20 cellular contexts compared by ENCODE assay signal in genomic region chr9:133576591-133577462, GRCh38. TPM values are rescaled to one million over a fixed set of nuclear protein-coding genes. Genes with fewer than 3 reads are reported as not detected.
DNase-seq lines count a peak whose midpoint lies in the region; ATAC-seq and TF ChIP-seq lines count a peak whose summit lies in the region.
"Had no signal": no experiment of that assay in that cellular context is flagged by ENCODE, and none has a peak within 500 bp of the region (broad histone marks: within the 10 kb centered on the region; RNA-seq: fewer than 3 reads in every experiment).

No MANE protein-coding gene starts in this region.

- peaks cover 51% of the 10 kb centered on the region for H3K4me1 Mint-ChIP-seq in neural progenitor cell

- ATAC-seq in IMR-90 (ENCODE audit: low read depth) (no peak), HG03280 (IDR thresholded peaks at IDR 0.05; ENCODE audit: unreplicated experiment) (no peak)

- no peak overlapping the region for H2BK5ac ChIP-seq in IMR-90 (ENCODE audit: low read depth, low read length, poor library complexity, severe bottlenecking)

- in situ Hi-C loops in IMR-90 (cut with MboI; ENCODE audit: low sequenced_read_pairs), result no loop called here

- H3K79me2 ChIP-seq in fibroblast of lung (ENCODE audit: control insufficient read depth, insufficient read depth, low read length), result no peaks in the 10 kb centered on the region
- H3K79me2 ChIP-seq in neural progenitor cell (ENCODE audit: low read depth), result no peaks in the 10 kb centered on the region

- peaks cover 6% of the 10 kb centered on the region for H3K27me3 Mint-ChIP-seq in neural progenitor cell (ENCODE audit: insufficient read depth, low read depth)

- H3K9me1 ChIP-seq in IMR-90 (ENCODE audit: insufficient read depth, low read length), result no peaks in the 10 kb centered on the region

- TF ChIP-seq CTCF in IMR-90 (conservative IDR thresholded peaks at IDR 0.05; ENCODE audit: low read depth, low read length) (no peak), fibroblast of lung (conservative IDR thresholded peaks at IDR 0.05 in 1 of 2, IDR thresholded peaks at IDR 0.05 in 1 of 2; ENCODE audit: low read depth in 1 of 2, low read length in 2 of 2) (no peak), neural progenitor cell (IDR thresholded peaks at IDR 0.05) (no peak), Peyer's patch (IDR thresholded peaks at IDR 0.05) (no peak)

- H3K14ac ChIP-seq in IMR-90 (replicated peaks; ENCODE audit: low read depth, low read length), result no peak overlapping the region

- POLR2A ChIA-PET in IMR-90 (lab: Charles Lee; ENCODE audit: unreplicated experiment), result no interaction called here

- TF ChIP-seq POLR2A in IMR-90 (IDR thresholded peaks at IDR 0.05; ENCODE audit: low read depth, low read length), result no peak
- TF ChIP-seq POLR2A in Peyer's patch (IDR thresholded peaks at IDR 0.05), result no peak

- H3K4me1 ChIP-seq in IMR-90 (ENCODE audit: control insufficient read depth, insufficient read depth, low read length), result peaks cover 2% of the 10 kb centered on the region; the same call in 1 of the 2 replicates
- H3K4me1 ChIP-seq in fibroblast of lung (ENCODE audit: control insufficient read depth, extremely low read depth, insufficient read depth, low read length), result no peaks in the 10 kb centered on the region
- H3K4me1 ChIP-seq in neural progenitor cell, result peaks cover 21% of the 10 kb centered on the region
- peaks cover 0 to 4% (median 0%) of the 10 kb centered on the region in 4 donors for H3K4me1 ChIP-seq in Peyer's patch

- no TSS peak for BruUV-seq in IMR-90 (replicated peaks; lab: Mats Ljungman, UMichigan)

- H3K9me3 Mint-ChIP-seq in neural progenitor cell, result no peaks in the 10 kb centered on the region

- 80% methylated on average over 3 of the region's 30 CpGs; no CpG with 5 or more reads in 1 of the 2 experiments for WGBS in IMR-90 (ENCODE audit: extremely low coverage in 2 of 2, insufficient read length in 1 of 2), 2 experiments

- no peak overlapping the region for H2BK120ac ChIP-seq in IMR-90 (ENCODE audit: low read depth, low read length)

- H3K27ac ChIP-seq in IMR-90 (ENCODE audit: insufficient read depth, low read length) (no peak overlapping the region), fibroblast of lung (ENCODE audit: insufficient read depth, low read length) (no peak overlapping the region), neural progenitor cell (no peak overlapping the region), Peyer's patch (peak overlapping the region in 1 of 4 donors; percentile 4)
- H3K27ac ChIP-seq: sigmoid colon had no signal

- H3K9ac ChIP-seq in IMR-90 (ENCODE audit: low read depth, low read length) (no peak overlapping the region), fibroblast of lung (ENCODE audit: insufficient read depth, low read length) (no peak overlapping the region), neural progenitor cell (no peak overlapping the region)

- no peak overlapping the region for H3K23ac ChIP-seq in IMR-90 (ENCODE audit: low read depth, low read length)

- H4K8ac ChIP-seq in IMR-90 (ENCODE audit: low read depth in 2 of 2, low read length in 2 of 2), result no peak overlapping the region

- H4K5ac ChIP-seq in IMR-90 (ENCODE audit: low read depth, low read length), result no peak overlapping the region

- peak overlapping the region; percentile 87 for H3K27ac Mint-ChIP-seq in neural progenitor cell
- H3K27ac Mint-ChIP-seq: activated naive CD8-positive, alpha-beta T cell had no signal

- H3K27me3 ChIP-seq in IMR-90 (ENCODE audit: control insufficient read depth, insufficient read depth, low read length) (peaks cover 41% of the 10 kb centered on the region; the same call in 1 of the 2 replicates), fibroblast of lung (ENCODE audit: control insufficient read depth, insufficient read depth, low read length) (peaks cover 6% of the 10 kb centered on the region), neural progenitor cell (no peaks in the 10 kb centered on the region), Peyer's patch (no peaks in the 10 kb centered on the region)

- no peaks in the 10 kb centered on the region for H3K36me3 ChIP-seq in IMR-90 (ENCODE audit: control insufficient read depth, insufficient read depth, low read length)
- H3K36me3 ChIP-seq in fibroblast of lung (ENCODE audit: control insufficient read depth, insufficient read depth, low read length), result no peaks in the 10 kb centered on the region
- H3K36me3 ChIP-seq in neural progenitor cell, result no peaks in the 10 kb centered on the region
- no peaks in the 10 kb centered on the region for H3K36me3 ChIP-seq in Peyer's patch
- H3K36me3 ChIP-seq: sigmoid colon had no signal

- no peak overlapping the region for H2BK15ac ChIP-seq in IMR-90 (ENCODE audit: low read depth, low read length)

- no peaks in the 10 kb centered on the region for H3F3A ChIP-seq in neural progenitor cell (ENCODE audit: low read depth)

- H3K9me3 ChIP-seq in IMR-90 (ENCODE audit: control insufficient read depth, insufficient read depth, low read length), result no peaks in the 10 kb centered on the region
- no peaks in the 10 kb centered on the region for H3K9me3 ChIP-seq in fibroblast of lung (ENCODE audit: control insufficient read depth, insufficient read depth, low read depth, low read length)
- no peaks in the 10 kb centered on the region for H3K9me3 ChIP-seq in neural progenitor cell (ENCODE audit: low read depth)
- peaks cover 0 to 4% (median 0%) of the 10 kb centered on the region in 4 donors for H3K9me3 ChIP-seq in Peyer's patch
- H3K9me3 ChIP-seq: sigmoid colon had no signal

- no peak overlapping the region for H3K4ac ChIP-seq in IMR-90 (ENCODE audit: low read depth, low read length)

- no peaks in the 10 kb centered on the region for H3K36me3 Mint-ChIP-seq in neural progenitor cell
- H3K36me3 Mint-ChIP-seq: activated naive CD8-positive, alpha-beta T cell had no signal

- H4K91ac ChIP-seq in IMR-90 (ENCODE audit: insufficient read depth, low read depth, low read length), result no peak overlapping the region

- TF ChIP-seq RAD21 in IMR-90 (IDR thresholded peaks at IDR 0.05; ENCODE audit: low read length), result no peak

- H2BK20ac ChIP-seq in IMR-90 (ENCODE audit: low read depth, low read length), result no peak overlapping the region

- H3K4me2 ChIP-seq in IMR-90 (ENCODE audit: low read depth, low read length) (no peak overlapping the region), fibroblast of lung (ENCODE audit: extremely low read depth, insufficient read depth, low read length) (no peak overlapping the region), neural progenitor cell (no peak overlapping the region)

- dilution Hi-C loops in IMR-90 (cut with HindIII; ENCODE audit: low sequenced_read_pairs, unreplicated experiment), result no loop called here

- DNase-seq in CD1c-positive myeloid dendritic cell (ENCODE audit: extremely low spot score) (peak; percentile 78), IMR-90 (peak; percentile 28), fibroblast of lung (ENCODE audit: low read depth in 2 of 2) (no peak), neural progenitor cell (ENCODE audit: low spot score) (no peak), NCI-H1694 treated with DMSO at 0.1 percent for 48 hours (lab: John Stamatoyannopoulos, UW) (no peak), Peyer's patch (no peak), activated T-cell treated with anti-CD3 and anti-CD28 coated beads for 4 hours (no peak)
- DNase-seq: activated CD4-positive, CD25-positive, alpha-beta regulatory T cell treated with anti-CD3 and anti-CD28 coated beads, Interleukin-2, amount 50 U/mL, for 72 hours; glutamatergic neuron; kidney glomerular epithelial cell; NCI-H2081; RPMI8226; sigmoid colon; stimulated activated CD4-positive, alpha-beta T cell treated with anti-CD3 and anti-CD28 coated beads, Interleukin-4, amount 100 ng/mL, for 4 hours; T-helper 1 cell had no signal

- CTCF ChIA-PET in IMR-90 (lab: Yijun Ruan, JAX), result no interaction called here

- intact Hi-C loops in IMR-90 (cut with micrococcal nuclease), result no loop called here

- no peak overlapping the region for H3K18ac ChIP-seq in IMR-90 (ENCODE audit: low read depth, low read length)

- H2AFZ ChIP-seq in IMR-90 (replicated peaks; ENCODE audit: low read length, poor library complexity) (peak overlapping the region; percentile 46), fibroblast of lung (ENCODE audit: low read length) (peak overlapping the region; percentile 30), neural progenitor cell (replicated peaks) (no peak overlapping the region)

- H3K56ac ChIP-seq in IMR-90 (ENCODE audit: extremely low read depth, insufficient read depth, low read length), result no peak overlapping the region

- H3K4me3 ChIP-seq in IMR-90 (ENCODE audit: insufficient read depth, low read depth, low read length) (no peak overlapping the region), fibroblast of lung (replicated peaks in 1 of 4; ENCODE audit: control extremely low read depth in 1 of 4, insufficient read depth in 1 of 4, low read depth in 3 of 4, low read length in 4 of 4) (no peak overlapping the region), neural progenitor cell (no peak overlapping the region), Peyer's patch (no peak overlapping the region)

- H4K20me1 ChIP-seq in IMR-90 (ENCODE audit: insufficient read depth, low read length), result no peaks in the 10 kb centered on the region
- no peaks in the 10 kb centered on the region for H4K20me1 ChIP-seq in fibroblast of lung (ENCODE audit: control insufficient read depth, extremely low read depth, insufficient read depth, low read length)
- no peaks in the 10 kb centered on the region for H4K20me1 ChIP-seq in neural progenitor cell (ENCODE audit: low read depth)

- H3K4me3 Mint-ChIP-seq in neural progenitor cell, result peak overlapping the region; percentile 78
- H3K4me3 Mint-ChIP-seq: activated naive CD8-positive, alpha-beta T cell had no signal

- no peak overlapping the region for H2AK9ac ChIP-seq in IMR-90 (replicated peaks; ENCODE audit: low read depth, low read length, poor library complexity)

- H3K79me1 ChIP-seq in IMR-90 (ENCODE audit: low read depth in 1 of 2, low read length in 2 of 2), result no peaks in the 10 kb centered on the region

- H2AK5ac ChIP-seq in IMR-90 (ENCODE audit: low read depth, low read length), result no peak overlapping the region

RNA-seq across cellular contexts. Expression of gene FAM163B, which starts 32.4 kb away (rescaled TPM):
- total RNA-seq in IMR-90 (2012; rRNA removed), result not detected in 2 replicates
- polyA plus RNA-seq in IMR-90 (2012; rRNA removed), result not detected in 2 replicates
- not detected in 2 replicates for polyA plus RNA-seq in IMR-90 (2012; cell fraction: cytosol; rRNA removed)
- polyA plus RNA-seq in IMR-90 (2012; cell fraction: nucleus; rRNA removed; ENCODE audit: low replicate concordance), result not detected in 2 replicates
- not detected in 2 replicates for total RNA-seq in fibroblast of lung
- not detected in 2 replicates for polyA plus RNA-seq in fibroblast of lung
- polyA plus RNA-seq in fibroblast of lung (2012), result not detected in 2 replicates
- not detected in 2 replicates for polyA minus RNA-seq in fibroblast of lung (ENCODE audit: low replicate concordance)
- total RNA-seq in neural progenitor cell (ENCODE audit: low replicate concordance), result 0.31 TPM in 1 of 2 replicates, not detected in the other
- not detected for total RNA-seq in Peyer's patch
- total RNA-seq: M059J, ureter had no signal

RNA-seq across cellular contexts. Expression of gene ADAMTSL2, which starts 42.3 kb away (rescaled TPM):
- total RNA-seq in IMR-90 (2012; rRNA removed) (not detected in 2 replicates), fibroblast of lung (under 0.01 TPM in 2 replicates), neural progenitor cell (ENCODE audit: low replicate concordance) (0.30 and 0.99 TPM in 2 replicates), Peyer's patch (10 to 100 TPM in 1 of 4 donors, 1 to 10 TPM in 2, under 1 TPM in 1; 0.40 to 14.0 (median 1.8) TPM)
- polyA plus RNA-seq in IMR-90 (2012; rRNA removed) (not detected in 2 replicates), fibroblast of lung (0.09 TPM in 1 of 2 replicates, not detected in the other)
- 0.02 TPM in 1 of 2 replicates, not detected in the other for polyA plus RNA-seq in IMR-90 (2012; cell fraction: cytosol; rRNA removed)
- polyA plus RNA-seq in IMR-90 (2012; cell fraction: nucleus; rRNA removed; ENCODE audit: low replicate concordance), result 0.04 TPM in 1 of 2 replicates, not detected in the other
- 0.27 TPM in 1 of 2 replicates, not detected in the other for polyA plus RNA-seq in fibroblast of lung (2012)
- polyA minus RNA-seq in fibroblast of lung (ENCODE audit: low replicate concordance), result 0.20 TPM in 1 of 2 replicates, not detected in the other

RNA-seq across cellular contexts. Expression of gene MYMK, which starts 52.1 kb away (rescaled TPM):
- total RNA-seq in IMR-90 (2012; rRNA removed), result not detected in 2 replicates
- not detected in 2 replicates for polyA plus RNA-seq in IMR-90 (2012; rRNA removed)
- not detected in 2 replicates for polyA plus RNA-seq in IMR-90 (2012; cell fraction: cytosol; rRNA removed)
- not detected in 2 replicates for polyA plus RNA-seq in IMR-90 (2012; cell fraction: nucleus; rRNA removed; ENCODE audit: low replicate concordance)
- not detected in 2 replicates for total RNA-seq in fibroblast of lung
- not detected in 2 replicates for polyA plus RNA-seq in fibroblast of lung
- not detected in 2 replicates for polyA plus RNA-seq in fibroblast of lung (2012)
- polyA minus RNA-seq in fibroblast of lung (ENCODE audit: low replicate concordance), result 1.4 TPM in 1 of 2 replicates, not detected in the other
- not detected in 2 replicates for total RNA-seq in neural progenitor cell (ENCODE audit: low replicate concordance)
- not detected for total RNA-seq in Peyer's patch
- total RNA-seq: cerebellum, M059J, sigmoid colon, ureter had no signal
- polyA plus RNA-seq: sigmoid colon had no signal

RNA-seq across cellular contexts. Expression of gene DBH, which starts 59.3 kb away (rescaled TPM):
- not detected in 2 replicates for total RNA-seq in IMR-90 (2012; rRNA removed)
- polyA plus RNA-seq in IMR-90 (2012; rRNA removed), result not detected in 2 replicates
- polyA plus RNA-seq in IMR-90 (2012; cell fraction: cytosol; rRNA removed), result not detected in 2 replicates
- polyA plus RNA-seq in IMR-90 (2012; cell fraction: nucleus; rRNA removed; ENCODE audit: low replicate concordance), result not detected in 2 replicates
- not detected in 2 replicates for total RNA-seq in fibroblast of lung
- not detected in 2 replicates for polyA plus RNA-seq in fibroblast of lung
- polyA plus RNA-seq in fibroblast of lung (2012), result 0.15 TPM in 1 of 2 replicates, not detected in the other
- not detected in 2 replicates for polyA minus RNA-seq in fibroblast of lung (ENCODE audit: low replicate concordance)
- not detected in 2 replicates for total RNA-seq in neural progenitor cell (ENCODE audit: low replicate concordance)
- total RNA-seq in Peyer's patch, result not detected
- total RNA-seq: M059J, sigmoid colon, ureter had no signal

Comparison
In these comparisons a context has a peak if more than half of its experiments do, and no peak if none do; other contexts are left out.
1. DNase-seq: peak in CD1c-positive myeloid dendritic cell (single experiment) and IMR-90 (single experiment); none in fibroblast of lung (0 of 2), neural progenitor cell (single experiment), NCI-H1694 treated with DMSO at 0.1 percent for 48 hours (single experiment), Peyer's patch (0 of 3) and activated T-cell treated with anti-CD3 and anti-CD28 coated beads for 4 hours (single experiment).